In the genomic region with DNA sequence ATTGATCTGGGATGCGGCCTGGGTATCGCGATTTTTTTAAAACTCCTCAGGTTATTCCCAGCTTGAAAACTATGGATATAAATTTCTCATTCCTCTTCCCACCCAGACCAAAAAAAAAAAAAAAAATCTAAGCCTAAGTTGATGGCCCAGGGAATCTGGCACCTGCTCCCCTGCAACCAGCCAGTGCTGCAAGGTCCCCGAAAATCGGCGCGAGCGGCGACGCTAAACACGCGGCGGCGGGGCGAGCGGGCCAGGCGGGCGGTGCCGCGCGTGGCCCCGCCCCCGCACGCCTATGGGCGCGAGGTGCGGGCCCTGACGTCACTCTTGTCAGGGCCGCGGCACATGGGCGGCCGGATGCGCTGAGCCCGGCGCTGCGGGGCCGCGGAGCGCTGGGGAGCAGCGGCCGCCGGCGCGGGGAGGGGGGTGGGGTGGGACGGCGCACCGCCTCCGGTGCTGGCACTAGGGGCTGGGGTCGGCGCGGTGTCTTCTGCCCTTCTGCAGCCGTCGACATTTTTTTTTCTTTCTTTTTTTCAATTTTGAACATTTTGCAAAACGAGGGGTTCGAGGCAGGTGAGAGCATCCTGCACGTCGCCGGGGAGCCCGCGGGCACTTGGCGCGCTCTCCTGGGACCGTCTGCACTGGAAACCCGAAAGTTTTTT, we compare ENCODE assay signal across 8 cellular contexts. TPM values are rescaled to one million over a fixed set of nuclear protein-coding genes. Genes with fewer than 3 reads are reported as not detected.
DNase-seq lines count a peak whose midpoint lies in the region; ATAC-seq and TF ChIP-seq lines count a peak whose summit lies in the region.

A gene with protein sequence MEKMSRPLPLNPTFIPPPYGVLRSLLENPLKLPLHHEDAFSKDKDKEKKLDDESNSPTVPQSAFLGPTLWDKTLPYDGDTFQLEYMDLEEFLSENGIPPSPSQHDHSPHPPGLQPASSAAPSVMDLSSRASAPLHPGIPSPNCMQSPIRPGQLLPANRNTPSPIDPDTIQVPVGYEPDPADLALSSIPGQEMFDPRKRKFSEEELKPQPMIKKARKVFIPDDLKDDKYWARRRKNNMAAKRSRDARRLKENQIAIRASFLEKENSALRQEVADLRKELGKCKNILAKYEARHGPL (plus strand): TSS at position 321 of the 659 bp plus-strand sequence. CDS start 525 bp downstream, outside the sequence.

- no peak for TF ChIP-seq CTCF in mucosa of descending colon (IDR thresholded peaks at IDR 0.05)

- peaks cover 0 to 3% of the 10 kb centered on the region in 2 donors for H3K36me3 ChIP-seq in esophagus (ENCODE audit: control insufficient read depth in 2 of 2, insufficient read depth in 2 of 2, low read length in 1 of 2)
- no peaks in the 10 kb centered on the region for H3K36me3 ChIP-seq in mucosa of descending colon (ENCODE audit: low read depth)

- ATAC-seq in HG03432 (IDR thresholded peaks at IDR 0.05; ENCODE audit: unreplicated experiment): peak; percentile 96
- peak; percentile 99 for ATAC-seq in mucosa of descending colon

- DNase-seq in AG08395 (ENCODE audit: low spot score): peak; percentile 79
- peak; percentile 75 for DNase-seq in GM19238 (ENCODE audit: insufficient read length, low spot score)
- DNase-seq in NCI-H524 treated with DMSO at 0.1 percent for 48 hours (lab: John Stamatoyannopoulos, UW): peak; percentile 21
- peak; percentile 76 for DNase-seq in activated T-cell treated with anti-CD3 and anti-CD28 coated beads, Interleukin-2, amount 50 U/mL, for 1 hour
- DNase-seq in mucosa of descending colon: peak; percentile 82 to 89 (median 86)
- DNase-seq in stimulated activated CD8-positive, alpha-beta memory T cell treated with anti-CD3 and anti-CD28 coated beads, Interleukin-2, amount 100 ng/mL, for 1 hour (ENCODE audit: low read depth in 2 of 2): peak; percentile 10 to 54

- no peaks in the 10 kb centered on the region for H3K27me3 ChIP-seq in esophagus (ENCODE audit: control insufficient read depth in 1 of 2, insufficient read depth in 2 of 2, low read length in 2 of 2)

- H3K4me1 ChIP-seq in esophagus (ENCODE audit: control insufficient read depth in 2 of 2, insufficient read depth in 2 of 2, low read length in 1 of 2) (peaks cover 0 to 3% of the 10 kb centered on the region in 2 donors), mucosa of descending colon (ENCODE audit: low read depth) (peaks cover 19% of the 10 kb centered on the region)

- intact Hi-C loops in mucosa of descending colon (cut with DNase I, micrococcal nuclease): no loop called here

- peak within 1 kb of the TSS; percentile 53 for H3K4me3 ChIP-seq in esophagus (ENCODE audit: low read depth in 1 of 2, low read length in 2 of 2)
- no peak within 1 kb of the TSS for H3K4me3 ChIP-seq in mucosa of descending colon

- H3K9me3 ChIP-seq in esophagus (ENCODE audit: control insufficient read depth in 2 of 2, insufficient read depth in 1 of 2, low read depth in 1 of 2, low read length in 1 of 2): no peaks in the 10 kb centered on the region
- no peaks in the 10 kb centered on the region for H3K9me3 ChIP-seq in mucosa of descending colon

- peak within 1 kb of the TSS; percentile 82 to 90 for H3K27ac ChIP-seq in esophagus (ENCODE audit: low read depth in 2 of 2, low read length in 1 of 2)

- WGBS in esophagus, 2 donors: 1 to 2% methylated on average over 60 to 64 of the region's 64 CpGs

RNA-seq across cellular contexts. Expression of the gene that starts here (rescaled TPM):
- polyA plus RNA-seq in esophagus: 10 to 100 TPM in 1 of 2 donors, 1 to 10 TPM in 1; 6.4 to 12.7 TPM
- total RNA-seq in mucosa of descending colon: 10 to 100 TPM in 1 of 3 donors, 1 to 10 TPM in 2; 1.3 to 34.9 (median 3.5) TPM

Comparison
In these comparisons a context has a peak if more than half of its experiments do, and no peak if none do; other contexts are left out.
1. DNase-seq: peak in every context shown above with its lines; median percentile 86 in mucosa of descending colon; 79 in AG08395; 76 in activated T-cell treated with anti-CD3 and anti-CD28 coated beads, Interleukin-2, amount 50 U/mL, for 1 hour; 75 in GM19238; 32 in stimulated activated CD8-positive, alpha-beta memory T cell treated with anti-CD3 and anti-CD28 coated beads, Interleukin-2, amount 100 ng/mL, for 1 hour; 21 in NCI-H524 treated with DMSO at 0.1 percent for 48 hours.